ENCODE assay signal across 12 cellular contexts in genomic region chr1:64980745-64981601, GRCh38. TPM values are rescaled to one million over a fixed set of nuclear protein-coding genes. Genes with fewer than 3 reads are reported as not detected.
DNase-seq lines count a peak whose midpoint lies in the region; ATAC-seq and TF ChIP-seq lines count a peak whose summit lies in the region.
"Had no signal": no experiment of that assay in that cellular context is flagged by ENCODE, and none has a peak within 500 bp of the region (broad histone marks: within the 10 kb centered on the region; RNA-seq: fewer than 3 reads in every experiment).

No MANE protein-coding gene starts in this region.

- H3K27me3 ChIP-seq in foreskin keratinocyte: no peaks in the 10 kb centered on the region
- H3K27me3 ChIP-seq: MG63 had no signal

- H3K9me3 Mint-ChIP-seq in activated CD8-positive, alpha-beta memory T cell treated with anti-CD3 and anti-CD28 coated beads, Interleukin-2, amount 10 ng/mL, durations not matched to agents 7 days and 5 days (ENCODE audit: low read depth): no peaks in the 10 kb centered on the region
- H3K9me3 Mint-ChIP-seq in stimulated activated naive CD8-positive, alpha-beta T cell treated with anti-CD3 and anti-CD28 coated beads, Interleukin-15, amount 100 ng/mL, for 72 hours: no peaks in the 10 kb centered on the region

- no peak overlapping the region for H3K27ac ChIP-seq in foreskin keratinocyte
- H3K27ac ChIP-seq: HL-60 had no signal

- ATAC-seq in activated CD8-positive, alpha-beta memory T cell treated with anti-CD3 and anti-CD28 coated beads, Interleukin-2, amount 10 ng/mL, durations not matched to agents 7 days and 5 days: peak; percentile 39
- peak; percentile 29 for ATAC-seq in foreskin keratinocyte
- peak; percentile 91 for ATAC-seq in stimulated activated naive CD8-positive, alpha-beta T cell treated with anti-CD3 and anti-CD28 coated beads, Interleukin-15, amount 100 ng/mL, for 72 hours

- peaks cover 13% of the 10 kb centered on the region for H3K4me1 ChIP-seq in foreskin keratinocyte

- TF ChIP-seq CTCF in foreskin keratinocyte (conservative IDR thresholded peaks at IDR 0.05): no peak

- H3K4me1 Mint-ChIP-seq in activated CD8-positive, alpha-beta memory T cell treated with anti-CD3 and anti-CD28 coated beads, Interleukin-2, amount 10 ng/mL, durations not matched to agents 7 days and 5 days: peaks cover 11% of the 10 kb centered on the region
- peaks cover 37% of the 10 kb centered on the region for H3K4me1 Mint-ChIP-seq in stimulated activated naive CD8-positive, alpha-beta T cell treated with anti-CD3 and anti-CD28 coated beads, Interleukin-15, amount 100 ng/mL, for 72 hours

- no peaks in the 10 kb centered on the region for H3K36me3 Mint-ChIP-seq in activated CD8-positive, alpha-beta memory T cell treated with anti-CD3 and anti-CD28 coated beads, Interleukin-2, amount 10 ng/mL, durations not matched to agents 7 days and 5 days

- in situ Hi-C loops in SK-MEL-5 (cut with HindIII; ENCODE audit: low pct_unique_long_range_greater_than_20kb, low sequenced_read_pairs): no loop called here

- no peak overlapping the region for H3K4me3 Mint-ChIP-seq in activated CD8-positive, alpha-beta memory T cell treated with anti-CD3 and anti-CD28 coated beads, Interleukin-2, amount 10 ng/mL, durations not matched to agents 7 days and 5 days
- H3K4me3 Mint-ChIP-seq in stimulated activated naive CD8-positive, alpha-beta T cell treated with anti-CD3 and anti-CD28 coated beads, Interleukin-15, amount 100 ng/mL, for 72 hours: peak overlapping the region; percentile 9 to 36

- no peak overlapping the region for H3K27ac Mint-ChIP-seq in activated CD8-positive, alpha-beta memory T cell treated with anti-CD3 and anti-CD28 coated beads, Interleukin-2, amount 10 ng/mL, durations not matched to agents 7 days and 5 days
- H3K27ac Mint-ChIP-seq in stimulated activated naive CD8-positive, alpha-beta T cell treated with anti-CD3 and anti-CD28 coated beads, Interleukin-15, amount 100 ng/mL, for 72 hours: no peak overlapping the region

- no peaks in the 10 kb centered on the region for H3K27me3 Mint-ChIP-seq in activated CD8-positive, alpha-beta memory T cell treated with anti-CD3 and anti-CD28 coated beads, Interleukin-2, amount 10 ng/mL, durations not matched to agents 7 days and 5 days
- no peaks in the 10 kb centered on the region for H3K27me3 Mint-ChIP-seq in stimulated activated naive CD8-positive, alpha-beta T cell treated with anti-CD3 and anti-CD28 coated beads, Interleukin-15, amount 100 ng/mL, for 72 hours

- no peak for DNase-seq in activated CD8-positive, alpha-beta memory T cell treated with anti-CD3 and anti-CD28 coated beads, Interleukin-2, amount 10 ng/mL, durations not matched to agents 7 days and 5 days
- DNase-seq in activated CD8-positive, alpha-beta memory T cell treated with anti-CD3 and anti-CD28 coated beads for 24 hours: no peak
- peak; percentile 15 for DNase-seq in SK-MEL-5 (ENCODE audit: low read depth, low spot score)
- peak in 1 of 2 donors; percentile 49 for DNase-seq in foreskin keratinocyte
- DNase-seq in stimulated activated naive CD8-positive, alpha-beta T cell treated with anti-CD3 and anti-CD28 coated beads, Interleukin-15, amount 100 ng/mL, for 72 hours: no peak
- DNase-seq in hypothalamus (lab: John Stamatoyannopoulos, UW): no peak
- no peak for DNase-seq in middle frontal gyrus (ENCODE audit: extremely low spot score, low spot score)
- DNase-seq in NCI-H1694 treated with DMSO at 0.1 percent for 48 hours (lab: John Stamatoyannopoulos, UW): no peak
- DNase-seq: activated CD4-positive, CD25-positive, alpha-beta regulatory T cell; central memory CD4-positive, alpha-beta T cell; MG63 had no signal

- CTCF ChIA-PET in activated CD8-positive, alpha-beta memory T cell treated with anti-CD3 and anti-CD28 coated beads, Interleukin-2, amount 10 ng/mL, durations not matched to agents 7 days and 5 days (lab: Charles Lee): no interaction called here

RNA-seq across cellular contexts. Expression of gene JAK1, which starts 14.6 kb away (rescaled TPM):
- total RNA-seq in activated CD8-positive, alpha-beta memory T cell treated with anti-CD3 and anti-CD28 coated beads, Interleukin-2, amount 10 ng/mL, durations not matched to agents 7 days and 5 days: 100 to 1,000 TPM; 166 to 173 TPM
- total RNA-seq in SK-MEL-5 (2014; rRNA removed; shearing (Covaris generic)): 41.3 and 43.5 TPM in 2 replicates
- polyA plus RNA-seq in SK-MEL-5 (2015; cell fraction: cytosol; rRNA removed): 36.4 and 41.3 TPM in 2 replicates
- polyA plus RNA-seq in SK-MEL-5 (2015; cell fraction: nucleus; rRNA removed): 53.7 and 56.1 TPM in 2 replicates
- 60.7 and 67.8 TPM in 2 replicates for total RNA-seq in foreskin keratinocyte
- 17.8 and 18.5 TPM in 2 replicates for polyA plus RNA-seq in foreskin keratinocyte

Comparison
In these comparisons a context has a peak if more than half of its experiments do, and no peak if none do; other contexts are left out.
1. ATAC-seq: peak in every context shown above with its lines; median percentile 91 in stimulated activated naive CD8-positive, alpha-beta T cell treated with anti-CD3 and anti-CD28 coated beads, Interleukin-15, amount 100 ng/mL, for 72 hours; 39 in activated CD8-positive, alpha-beta memory T cell treated with anti-CD3 and anti-CD28 coated beads, Interleukin-2, amount 10 ng/mL, durations not matched to agents 7 days and 5 days; 29 in foreskin keratinocyte.